ENCODE assay signal across 22 cellular contexts in the genomic region with DNA sequence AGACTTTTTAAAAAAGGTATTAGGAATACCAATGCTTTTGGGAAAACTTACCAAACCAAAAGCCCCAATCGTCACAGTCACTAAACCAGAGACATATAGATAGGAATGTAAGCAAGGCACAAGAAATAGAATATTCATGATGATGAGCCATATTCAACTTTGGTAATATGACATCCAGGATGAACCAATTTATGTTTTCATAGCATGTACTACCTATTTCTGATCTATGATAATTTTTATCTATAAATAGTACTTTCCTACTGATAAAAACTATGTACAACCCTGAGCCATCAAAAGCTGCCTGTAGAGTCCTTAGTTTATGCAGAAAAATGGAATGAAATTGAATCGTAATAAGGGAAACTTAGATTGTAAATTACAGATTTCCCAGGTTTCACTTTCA.
"Had no signal": no experiment of that assay in that cellular context is flagged by ENCODE, and none has a peak within 500 bp of the region (broad histone marks: within the 10 kb centered on the region; RNA-seq: fewer than 3 reads in every experiment).

No MANE protein-coding gene starts in this region.

- H3K36me3 ChIP-seq: colonic mucosa, lower lobe of right lung, neutrophil, right atrium auricular region, sigmoid colon, tibial nerve, upper lobe of right lung, vagina had no signal

- H3K27me3 Mint-ChIP-seq: memory B cell; naive thymus-derived CD8-positive, alpha-beta T cell had no signal

- DNase-seq: colonic mucosa; dermis blood vessel endothelial cell; esophagus squamous epithelium; foreskin keratinocyte; head of caudate nucleus; hypothalamus; islet precursor cell; left lung; lower lobe of right lung; midbrain; naive thymus-derived CD8-positive, alpha-beta T cell; posterior cingulate gyrus; sigmoid colon; stimulated activated CD4-positive, alpha-beta T cell treated with anti-CD3 and anti-CD28 coated beads, Interleukin-2, amount 100 ng/mL, for 48 hours; stimulated activated naive CD4-positive, alpha-beta T cell treated with Interleukin-2 at 50 U/mL for 16 hours; upper lobe of right lung had no signal

- H3K4me3 ChIP-seq: colonic mucosa, esophagus squamous epithelium, left lung, lower lobe of right lung, right atrium auricular region, sigmoid colon, smooth muscle cell, tibial nerve, upper lobe of right lung, vagina had no signal

- H3K9me3 Mint-ChIP-seq: memory B cell; naive thymus-derived CD8-positive, alpha-beta T cell had no signal

- H3K27me3 ChIP-seq: colonic mucosa, esophagus squamous epithelium, foreskin keratinocyte, left lung, neutrophil, right atrium auricular region, sigmoid colon, tibial nerve, upper lobe of right lung, vagina had no signal

- H3K4me2 ChIP-seq: smooth muscle cell had no signal

- H3K4me3 Mint-ChIP-seq: memory B cell; naive thymus-derived CD8-positive, alpha-beta T cell had no signal

- H3K27ac ChIP-seq: colonic mucosa, esophagus squamous epithelium, foreskin keratinocyte, left lung, lower lobe of right lung, neutrophil, right atrium auricular region, tibial nerve, upper lobe of right lung, vagina had no signal

- H3K4me1 ChIP-seq: colonic mucosa, foreskin keratinocyte, upper lobe of right lung had no signal

- H3K9me3 ChIP-seq: colonic mucosa, esophagus squamous epithelium, left lung, lower lobe of right lung, neutrophil, right atrium auricular region, sigmoid colon, tibial nerve, upper lobe of right lung, vagina had no signal
